In the genomic region with DNA sequence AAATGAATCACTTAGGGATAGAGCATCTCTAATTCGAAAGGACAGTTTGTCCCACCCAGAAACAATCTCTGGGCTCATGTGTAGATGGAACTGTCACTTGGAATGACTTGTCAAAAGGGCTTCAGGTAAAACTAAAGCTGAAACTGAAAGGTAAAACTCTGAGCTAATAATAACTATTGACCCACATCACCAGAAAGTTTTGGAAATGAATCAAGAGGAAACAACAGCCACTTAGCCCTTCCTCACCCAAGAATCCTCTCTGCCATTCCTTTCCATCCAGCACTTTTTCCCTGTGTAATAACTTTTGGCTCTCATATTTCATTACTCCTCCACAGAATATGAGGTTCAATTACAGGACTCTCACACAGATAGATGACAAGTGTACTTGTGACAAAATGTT, we compare ENCODE assay signal across 11 cellular contexts. TPM values are rescaled to one million over a fixed set of nuclear protein-coding genes. Genes with fewer than 3 reads are reported as not detected.
DNase-seq lines count a peak whose midpoint lies in the region; ATAC-seq, FAIRE-seq and TF ChIP-seq lines count a peak whose summit lies in the region.
"Had no signal": no experiment of that assay in that cellular context is flagged by ENCODE, and none has a peak within 500 bp of the region (broad histone marks: within the 10 kb centered on the region; RNA-seq: fewer than 3 reads in every experiment).

No MANE protein-coding gene starts in this region.

- H3K27ac Mint-ChIP-seq in memory B cell (peak overlapping the region; percentile 89), mesothelial cell of epicardium (no peak overlapping the region), neural progenitor cell (no peak overlapping the region)

- no peaks in the 10 kb centered on the region for H3K27me3 ChIP-seq in GM06990 (replicated peaks; ENCODE audit: control insufficient read depth, insufficient read depth, low read length)
- H3K27me3 ChIP-seq in Peyer's patch: no peaks in the 10 kb centered on the region
- peaks cover 17% of the 10 kb centered on the region for H3K27me3 ChIP-seq in neural progenitor cell
- H3K27me3 ChIP-seq: testis had no signal

- H3K9me3 Mint-ChIP-seq in memory B cell (no peaks in the 10 kb centered on the region), mesothelial cell of epicardium (no peaks in the 10 kb centered on the region), neural progenitor cell (no peaks in the 10 kb centered on the region)

- peaks cover 38% of the 10 kb centered on the region for H3K4me1 Mint-ChIP-seq in memory B cell
- peaks cover 14% of the 10 kb centered on the region for H3K4me1 Mint-ChIP-seq in mesothelial cell of epicardium
- peaks cover 3% of the 10 kb centered on the region for H3K4me1 Mint-ChIP-seq in neural progenitor cell

- H3K9ac ChIP-seq in neural progenitor cell: no peak overlapping the region

- H3K36me3 Mint-ChIP-seq in memory B cell (no peaks in the 10 kb centered on the region), mesothelial cell of epicardium (no peaks in the 10 kb centered on the region), neural progenitor cell (no peaks in the 10 kb centered on the region)

- peaks cover 46% of the 10 kb centered on the region for H3K4me1 ChIP-seq in A549
- peaks cover 0 to 16% (median 6%) of the 10 kb centered on the region in 4 donors for H3K4me1 ChIP-seq in Peyer's patch
- H3K4me1 ChIP-seq in neural progenitor cell: no peaks in the 10 kb centered on the region
- H3K4me1 ChIP-seq: testis had no signal

- POLR2A ChIA-PET in A549 (lab: Yijun Ruan, JAX): interaction anchor here (0.5 kb wide), 1 partner anchor 825 kb away, joined by 3 read pairs; no protein-coding TSS in a partner anchor

- H3K79me2 ChIP-seq in neural progenitor cell (ENCODE audit: low read depth): no peaks in the 10 kb centered on the region

- no peaks in the 10 kb centered on the region for H3K9me3 ChIP-seq in A549
- H3K9me3 ChIP-seq in Peyer's patch: no peaks in the 10 kb centered on the region
- H3K9me3 ChIP-seq in neural progenitor cell (ENCODE audit: low read depth): no peaks in the 10 kb centered on the region
- H3K9me3 ChIP-seq: testis had no signal

- DNase-seq in A549 (ENCODE audit: low read depth in 1 of 2, low spot score in 1 of 2) (no peak), GM06990 (ENCODE audit: extremely low read depth, insufficient read length) (no peak), Peyer's patch (no peak), memory B cell (ENCODE audit: low spot score in 2 of 2) (no peak), mesothelial cell of epicardium (ENCODE audit: low spot score in 2 of 2, unreplicated experiment in 2 of 2) (no peak), DMS 273 treated with DMSO at 0.1 percent for 48 hours (lab: John Stamatoyannopoulos, UW) (no peak), neural progenitor cell (ENCODE audit: low spot score) (no peak)
- DNase-seq: DMS153, islet precursor cell, testis had no signal

- TF ChIP-seq POLR2A in A549 (IDR thresholded peaks at IDR 0.05; ENCODE audit: low read length): no peak
- no peak for TF ChIP-seq POLR2A in Peyer's patch (IDR thresholded peaks at IDR 0.05)

- no peak for TF ChIP-seq CTCF in A549 (IDR thresholded peaks at IDR 0.05)
- TF ChIP-seq CTCF in GM06990 (IDR thresholded peaks at IDR 0.05; ENCODE audit: insufficient read depth, low read length, poor library complexity, severe bottlenecking): no peak
- no peak for TF ChIP-seq CTCF in Peyer's patch (IDR thresholded peaks at IDR 0.05)
- TF ChIP-seq CTCF in mesothelial cell of epicardium (IDR thresholded peaks at IDR 0.05; ENCODE audit: unreplicated experiment): no peak
- no peak for TF ChIP-seq CTCF in neural progenitor cell (IDR thresholded peaks at IDR 0.05)

- CTCF ChIA-PET in A549 (lab: Yijun Ruan, JAX): interaction anchor here (1.1 to 23.4 kb wide), 5 partner anchors 7 to 172 kb away, joined by 4 to 469 read pairs (median 6); no protein-coding TSS in a partner anchor

- H3K4me3 ChIP-seq in A549 (no peak overlapping the region), GM06990 (replicated peaks; ENCODE audit: low read depth, low read length) (peak overlapping the region; percentile 74), Peyer's patch (no peak overlapping the region), neural progenitor cell (no peak overlapping the region)
- H3K4me3 ChIP-seq: testis had no signal

- no peak for TF ChIP-seq EP300 in A549 (IDR thresholded peaks at IDR 0.05)

- no peaks in the 10 kb centered on the region for H4K20me1 ChIP-seq in neural progenitor cell (ENCODE audit: low read depth)

- WGBS in A549 (ENCODE audit: missing lambda C conversion rate): 87% methylated on average over 1 of the region's 1 CpG

- H3K36me3 ChIP-seq in GM06990 (ENCODE audit: control insufficient read depth, insufficient read depth, low read length) (no peaks in the 10 kb centered on the region), Peyer's patch (no peaks in the 10 kb centered on the region), neural progenitor cell (no peaks in the 10 kb centered on the region)

- H3K27me3 Mint-ChIP-seq in memory B cell: no peaks in the 10 kb centered on the region
- H3K27me3 Mint-ChIP-seq in mesothelial cell of epicardium (ENCODE audit: low read depth): no peaks in the 10 kb centered on the region
- peaks cover 5% of the 10 kb centered on the region for H3K27me3 Mint-ChIP-seq in neural progenitor cell (ENCODE audit: insufficient read depth, low read depth)

- H2AFZ ChIP-seq in neural progenitor cell (replicated peaks): no peak overlapping the region

- FAIRE-seq in A549 (lab: Jason Lieb, UNC): no peak

- H3K27ac ChIP-seq in A549 (peak overlapping the region; percentile 26 to 40; a peak in 4 of 6 replicates), Peyer's patch (peak overlapping the region in 3 of 4 donors; percentile 22 to 90 (median 87)), neural progenitor cell (no peak overlapping the region)

- TF ChIP-seq RAD21 in A549 (conservative IDR thresholded peaks at IDR 0.05 in 1 of 2, IDR thresholded peaks at IDR 0.05 in 1 of 2): no peak

- H3F3A ChIP-seq in neural progenitor cell (ENCODE audit: low read depth): no peaks in the 10 kb centered on the region

- H3K4me3 Mint-ChIP-seq in memory B cell (no peak overlapping the region), mesothelial cell of epicardium (no peak overlapping the region), neural progenitor cell (no peak overlapping the region)

- ATAC-seq in A549: no peak
- no peak for ATAC-seq in memory B cell (ENCODE audit: low read depth)
- ATAC-seq in GM21515 (IDR thresholded peaks at IDR 0.05; ENCODE audit: unreplicated experiment): no peak

- H3K4me2 ChIP-seq in A549: peak overlapping the region; percentile 78; the same call in 2 of the 3 replicates
- no peak overlapping the region for H3K4me2 ChIP-seq in neural progenitor cell

TF ChIP-seq in A549, 52 proteins besides CTCF, POLR2A, EP300 and RAD21:
- no peak for TF ChIP-seq EHF (CRISPR knock-in tag; IDR thresholded peaks at IDR 0.05)
- no peak for TF ChIP-seq CHD4 (IDR thresholded peaks at IDR 0.05; ENCODE audit: borderline replicate concordance)
- TF ChIP-seq REST (IDR thresholded peaks at IDR 0.05): no peak
- no peak for TF ChIP-seq FOXS1 (CRISPR knock-in tag; IDR thresholded peaks at IDR 0.05)
- no peak for TF ChIP-seq KDM1A (IDR thresholded peaks at IDR 0.05; ENCODE audit: low read depth)
- TF ChIP-seq CBX2 (IDR thresholded peaks at IDR 0.05; ENCODE audit: borderline replicate concordance, low read depth): no peak
- TF ChIP-seq MAFK (IDR thresholded peaks at IDR 0.05; ENCODE audit: partially characterized antibody): no peak
- TF ChIP-seq KDM5A (IDR thresholded peaks at IDR 0.05): no peak
- no peak for TF ChIP-seq NPAS2 (CRISPR knock-in tag; IDR thresholded peaks at IDR 0.05; ENCODE audit: borderline replicate concordance)
- TF ChIP-seq ZSCAN20 (CRISPR knock-in tag; IDR thresholded peaks at IDR 0.05): no peak
- no peak for TF ChIP-seq HOXB13 (CRISPR knock-in tag; IDR thresholded peaks at IDR 0.05; ENCODE audit: low read depth)
- TF ChIP-seq HOXA7 (CRISPR knock-in tag; IDR thresholded peaks at IDR 0.05): no peak

RNA-seq across cellular contexts. Expression of gene GLRX, which starts 14.0 kb away (rescaled TPM):
- 329 and 381 TPM in 2 replicates for polyA plus RNA-seq in A549 (2011; rRNA removed)
- polyA plus RNA-seq in A549 (2012; cell fraction: cytosol; rRNA removed): 165 and 222 TPM in 2 replicates
- 49.6 and 81.8 TPM in 2 replicates for polyA plus RNA-seq in A549 (2012; cell fraction: nucleus; rRNA removed)
- polyA plus RNA-seq in A549 (2017; fragmentation: RNase III; extraction: RNeasy Plus Mini Kit Qiagen cat#74134 plus additional on column Dnase treatment): 96.4 to 113 TPM (median 106 TPM) in 3 replicates
- 97.8 and 196 TPM in 2 replicates for polyA minus RNA-seq in A549 (2011; rRNA and poly(A)+ RNA removed)
- 100 to 1,000 TPM; 126 to 311 (median 181) TPM for total RNA-seq in Peyer's patch
- total RNA-seq in mesothelial cell of epicardium: 14.8 to 19.8 TPM (median 17.9 TPM) in 3 replicates
- total RNA-seq in neural progenitor cell (ENCODE audit: low replicate concordance): 15.1 and 21.0 TPM in 2 replicates
